ENCODE assay signal across 23 cellular contexts in genomic region chr1:29304025-29304684, GRCh38.
DNase-seq lines count a peak whose midpoint lies in the region; ATAC-seq, FAIRE-seq and TF ChIP-seq lines count a peak whose summit lies in the region.
"Had no signal": no experiment of that assay in that cellular context is flagged by ENCODE, and none has a peak within 500 bp of the region (broad histone marks: within the 10 kb centered on the region; RNA-seq: fewer than 3 reads in every experiment).

No MANE protein-coding gene starts in this region.

- no peaks in the 10 kb centered on the region for H3K27me3 ChIP-seq in right atrium auricular region
- peaks cover 3 to 57% of the 10 kb centered on the region in 2 experiments; a peak in 2 of 5 replicates for H3K27me3 ChIP-seq in K562 (ENCODE audit: control insufficient read depth in 2 of 2, insufficient read depth in 2 of 2, low read length in 2 of 2)
- no peaks in the 10 kb centered on the region for H3K27me3 ChIP-seq in right lobe of liver
- no peaks in the 10 kb centered on the region for H3K27me3 ChIP-seq in body of pancreas
- H3K27me3 ChIP-seq: SJSA1 had no signal

- H3K9ac ChIP-seq in K562 (ENCODE audit: insufficient read depth in 1 of 2, low read depth in 2 of 2, low read length in 2 of 2) = no peak overlapping the region
- H3K9ac ChIP-seq: GM23248 had no signal

- H3K27ac ChIP-seq in right atrium auricular region = no peak overlapping the region
- H3K27ac ChIP-seq in K562 (ENCODE audit: extremely low read depth, low read depth, low read length) = no peak overlapping the region
- H3K27ac ChIP-seq in right lobe of liver = peak overlapping the region in 1 of 3 donors; percentile 18
- H3K27ac ChIP-seq in body of pancreas = no peak overlapping the region
- H3K27ac ChIP-seq: 22Rv1, GM23248, SJSA1 had no signal

- TF ChIP-seq RAD21 in K562 (CRISPR knock-in tag; conservative IDR thresholded peaks at IDR 0.05 in 1 of 2, IDR thresholded peaks at IDR 0.05 in 1 of 2) = no peak

- BruUV-seq in K562 (replicated peaks; lab: Mats Ljungman, UMichigan) = no TSS peak

- POLR2A ChIA-PET in K562 (lab: Yijun Ruan, JAX) = interaction anchor here (1.1 kb wide), 1 partner anchor 21 kb away, joined by 3 read pairs; no protein-coding TSS in a partner anchor

- TF ChIP-seq POLR2A in K562 (conservative IDR thresholded peaks at IDR 0.05) (no peak), right lobe of liver (IDR thresholded peaks at IDR 0.05) (no peak), body of pancreas (IDR thresholded peaks at IDR 0.05) (no peak)

- 3% methylated on average over 8 of the region's 8 CpGs for WGBS in K562 (ENCODE audit: insufficient coverage, low coverage, missing lambda C conversion rate)
- WGBS in right lobe of liver (ENCODE audit: insufficient coverage, low coverage, low lambda C conversion rate, missing lambda C conversion rate) = 46% methylated on average over 3 of the region's 8 CpGs
- WGBS in body of pancreas, 2 donors = 41 to 69% methylated on average over 8 of the region's 8 CpGs

- in situ Hi-C loops in K562 (cut with MboI) = no loop called here

- no peak overlapping the region for H3K4me2 ChIP-seq in K562 (ENCODE audit: insufficient read depth, low read length)

- H3K4me3 ChIP-seq in right atrium auricular region (no peak overlapping the region), K562 (no peak overlapping the region), right lobe of liver (no peak overlapping the region), body of pancreas (no peak overlapping the region)
- H3K4me3 ChIP-seq: GM23248, HAP-1, SJSA1 had no signal

- TF ChIP-seq CTCF in right atrium auricular region (IDR thresholded peaks at IDR 0.05) = no peak
- TF ChIP-seq CTCF in K562 (IDR thresholded peaks at IDR 0.05 in 2 of 3, conservative IDR thresholded peaks at IDR 0.05 in 1 of 3; ENCODE audit: insufficient read depth in 2 of 3, low read depth in 1 of 3, low read length in 3 of 3) = no peak
- TF ChIP-seq CTCF in right lobe of liver (IDR thresholded peaks at IDR 0.05) = no peak
- no peak for TF ChIP-seq CTCF in body of pancreas (IDR thresholded peaks at IDR 0.05)

- 0 out of 2 replicates have a peak, but pooled peaks cover 6% of the 10 kb centered on the region for H4K20me1 ChIP-seq in K562 (replicated peaks; ENCODE audit: control insufficient read depth, insufficient read depth, low read length)

- no peak for TF ChIP-seq EP300 in K562 (IDR thresholded peaks at IDR 0.05; ENCODE audit: low read length)

- ATAC-seq in Right ventricle myocardium inferior = no peak
- ATAC-seq in K562 = no peak
- ATAC-seq in right lobe of liver = peak; percentile 95 to 97 (median 96)
- ATAC-seq in GM19324 (IDR thresholded peaks at IDR 0.05; ENCODE audit: low FRiP score, unreplicated experiment) = no peak
- no peak for ATAC-seq in body of pancreas
- ATAC-seq: PC-3 had no signal

- peaks cover 16% of the 10 kb centered on the region for H3K36me3 ChIP-seq in right atrium auricular region
- no peaks in the 10 kb centered on the region for H3K36me3 ChIP-seq in K562 (ENCODE audit: control insufficient read depth, insufficient read depth, low read length)
- H3K36me3 ChIP-seq in right lobe of liver = no peaks in the 10 kb centered on the region
- H3K36me3 ChIP-seq in body of pancreas (replicated peaks in 1 of 2; ENCODE audit: insufficient read depth in 1 of 2, low read depth in 2 of 2) = no peaks in the 10 kb centered on the region
- H3K36me3 ChIP-seq: SJSA1 had no signal

- CTCF ChIA-PET in K562 (lab: Yijun Ruan, JAX; ENCODE audit: low intra/inter-chr PET ratio) = no interaction called here

- DNase-seq in Right ventricle myocardium inferior (ENCODE audit: missing footprints) (peak; percentile 62), right atrium auricular region (ENCODE audit: low spot score) (no peak), K562 (ENCODE audit: extremely low read depth in 1 of 4, low spot score in 3 of 4) (no peak), right lobe of liver (peak; percentile 66 to 89 (median 86)), inferior parietal cortex (ENCODE audit: extremely low spot score) (no peak), NCI-H1436 (lab: John Stamatoyannopoulos, UW) (no peak), body of pancreas (no peak)
- DNase-seq: CD4-positive, CD25-positive, alpha-beta regulatory T cell; GM23248; HFFc6; Karpas-422; NCI-H1092; NCI-H1417 treated with DMSO at 0.1 percent for 48 hours; NCI-H187; NCI-H2171 treated with DMSO at 0.1 percent for 48 hours; NCI-H345; NCI-H510A treated with DMSO at 0.1 percent for 48 hours; PC-3 had no signal

- H2AFZ ChIP-seq in K562 (ENCODE audit: low read depth, low read length) = no peak overlapping the region
- H2AFZ ChIP-seq: GM23248 had no signal

- intact Hi-C loops in Right ventricle myocardium inferior (cut with DNase I) = no loop called here
- intact Hi-C loops in K562 (cut with micrococcal nuclease) = no loop called here
- intact Hi-C loops in right lobe of liver (cut with DNase I) = no loop called here
- intact Hi-C loops in body of pancreas (cut with DNase I) = no loop called here

- no peaks in the 10 kb centered on the region for H3K4me1 ChIP-seq in right atrium auricular region
- H3K4me1 ChIP-seq in K562 (replicated peaks in 1 of 2; ENCODE audit: control insufficient read depth in 2 of 2, insufficient read depth in 2 of 2, low read length in 2 of 2) = peaks cover 0 to 10% of the 10 kb centered on the region in 2 experiments; a peak in 2 of 5 replicates
- peaks cover 0 to 20% (median 3%) of the 10 kb centered on the region in 4 donors for H3K4me1 ChIP-seq in right lobe of liver
- H3K4me1 ChIP-seq in body of pancreas = no peaks in the 10 kb centered on the region
- H3K4me1 ChIP-seq: SJSA1 had no signal

- H3K9me3 ChIP-seq in right atrium auricular region (no peaks in the 10 kb centered on the region), K562 (replicated peaks; ENCODE audit: control insufficient read depth, insufficient read depth, low read depth, low read length) (no peaks in the 10 kb centered on the region), right lobe of liver (no peaks in the 10 kb centered on the region), body of pancreas (no peaks in the 10 kb centered on the region)
- H3K9me3 ChIP-seq: HAP-1, SJSA1 had no signal

- no peak for FAIRE-seq in K562 (lab: Jason Lieb, UNC)
- FAIRE-seq: HTR-8/SVneo had no signal

- no peaks in the 10 kb centered on the region for H3K9me1 ChIP-seq in K562 (ENCODE audit: control insufficient read depth, insufficient read depth, low read length)

- H3K79me2 ChIP-seq in K562 (ENCODE audit: control insufficient read depth, insufficient read depth, low read length) = no peaks in the 10 kb centered on the region

TF ChIP-seq in K562, 482 proteins besides CTCF, POLR2A, EP300 and RAD21 (continues in another document):
- no peak for TF ChIP-seq TRIM25 (IDR thresholded peaks at IDR 0.05; ENCODE audit: borderline replicate concordance)
- no peak for TF ChIP-seq SP1 (CRISPR knock-in tag; IDR thresholded peaks at IDR 0.05)
- no peak for TF ChIP-seq ZNF140 (CRISPR knock-in tag; IDR thresholded peaks at IDR 0.05)
- 0 out of 4 replicates have a peak, but pooled peaks of 1 of the 2 experiments have one; percentile 20 for TF ChIP-seq HDAC1 (IDR thresholded peaks at IDR 0.05)
- no peak for TF ChIP-seq ZFP30 (CRISPR knock-in tag; IDR thresholded peaks at IDR 0.05; ENCODE audit: borderline replicate concordance)
- TF ChIP-seq CBFA2T2 (conservative IDR thresholded peaks at IDR 0.05) = peak; percentile 30; the same call in 1 of the 2 replicates
- TF ChIP-seq TAL1 (IDR thresholded peaks at IDR 0.05) = peak; percentile 43; the same call in 1 of the 2 replicates
- no peak for TF ChIP-seq E2F1 (CRISPR knock-in tag; IDR thresholded peaks at IDR 0.05)
- no peak for TF ChIP-seq TEAD4 (IDR thresholded peaks at IDR 0.05; ENCODE audit: low read length)
- no peak for TF ChIP-seq TEAD4 (CRISPR knock-in tag; IDR thresholded peaks at IDR 0.05; ENCODE audit: borderline replicate concordance)
- no peak for TF ChIP-seq ZFP36 (IDR thresholded peaks at IDR 0.05; ENCODE audit: low read depth, low read length, partially characterized antibody)
- TF ChIP-seq ZNF584 (CRISPR knock-in tag; IDR thresholded peaks at IDR 0.05; ENCODE audit: low read depth) = no peak
- no peak for TF ChIP-seq ZNF445 (CRISPR knock-in tag; IDR thresholded peaks at IDR 0.05; ENCODE audit: low read depth)
- TF ChIP-seq NR2C1 (IDR thresholded peaks at IDR 0.05) = no peak
- TF ChIP-seq NR2C1 (tag; IDR thresholded peaks at IDR 0.05) = peak; percentile 32; the same call in 1 of the 2 replicates
- no peak for TF ChIP-seq ZNF124 (CRISPR knock-in tag; IDR thresholded peaks at IDR 0.05)
- no peak for TF ChIP-seq KDM4B (IDR thresholded peaks at IDR 0.05; ENCODE audit: borderline replicate concordance in 2 of 2, low read depth in 1 of 2)
- peak; percentile 85 for TF ChIP-seq ESRRA (IDR thresholded peaks at IDR 0.05; ENCODE audit: borderline replicate concordance, low read depth)
- TF ChIP-seq KDM1A (IDR thresholded peaks at IDR 0.05) = peak; percentile 78 to 85
- peak in 1 of 2 experiments; percentile 68; a peak in 2 of 4 replicates for TF ChIP-seq RCOR1 (IDR thresholded peaks at IDR 0.05; ENCODE audit: borderline replicate concordance in 1 of 2, low read depth in 2 of 2, low read length in 2 of 2)
- peak; percentile 47; the same call in 1 of the 2 replicates for TF ChIP-seq ARID1B (IDR thresholded peaks at IDR 0.05)

Comparison
In these comparisons a context has a peak if more than half of its experiments do, and no peak if none do; other contexts are left out.
1. DNase-seq: peak in Right ventricle myocardium inferior (single experiment) and right lobe of liver (3 of 3); none in right atrium auricular region (single experiment), K562 (0 of 4), inferior parietal cortex (single experiment), NCI-H1436 (single experiment) and body of pancreas (0 of 4).
2. ATAC-seq: peak in right lobe of liver (4 of 4); none in Right ventricle myocardium inferior (single experiment), K562 (single experiment), GM19324 (single experiment) and body of pancreas (single experiment).